1 cellular context compared by ENCODE assay signal in the genomic region with DNA sequence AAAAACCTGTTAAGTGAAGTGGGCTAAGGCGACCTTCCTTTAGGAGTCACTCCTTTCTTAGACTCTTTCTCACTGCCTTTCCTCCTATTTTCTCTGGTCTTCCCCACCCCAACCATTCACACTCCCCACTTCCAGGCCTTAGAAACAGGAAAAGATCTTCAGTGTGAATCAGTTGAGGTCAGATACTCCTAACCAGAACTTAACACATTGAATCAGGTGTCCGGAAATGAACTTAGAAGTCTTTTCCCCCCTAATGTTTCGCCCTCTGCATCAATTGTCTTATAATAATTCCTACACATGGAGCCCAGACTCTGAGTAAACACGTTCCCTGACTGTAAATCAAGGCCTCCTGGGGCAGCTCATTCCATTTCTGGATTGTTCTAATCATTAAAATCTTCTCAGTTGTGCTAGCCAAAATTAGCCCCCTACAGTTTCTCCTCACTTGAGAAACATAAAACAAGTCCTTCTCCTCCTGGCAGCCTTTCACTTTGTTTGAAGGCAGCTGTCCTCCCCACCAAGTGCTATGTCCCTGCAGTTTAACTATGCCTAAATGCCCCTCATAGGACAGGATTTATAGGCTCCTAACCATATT.
TF ChIP-seq lines count a peak whose summit lies in the region.

No MANE protein-coding gene starts in this region.

TF ChIP-seq in IMR-90, 13 proteins besides CTCF, POLR2A, EP300 and RAD21:
- TF ChIP-seq CEBPB (IDR thresholded peaks at IDR 0.05; ENCODE audit: low read depth, low read length) (no peak), BHLHE40 (IDR thresholded peaks at IDR 0.05; ENCODE audit: low read depth, low read length) (no peak), SMC3 (IDR thresholded peaks at IDR 0.05; ENCODE audit: low read depth, low read length) (no peak)
- TF ChIP-seq, protein P1, sequence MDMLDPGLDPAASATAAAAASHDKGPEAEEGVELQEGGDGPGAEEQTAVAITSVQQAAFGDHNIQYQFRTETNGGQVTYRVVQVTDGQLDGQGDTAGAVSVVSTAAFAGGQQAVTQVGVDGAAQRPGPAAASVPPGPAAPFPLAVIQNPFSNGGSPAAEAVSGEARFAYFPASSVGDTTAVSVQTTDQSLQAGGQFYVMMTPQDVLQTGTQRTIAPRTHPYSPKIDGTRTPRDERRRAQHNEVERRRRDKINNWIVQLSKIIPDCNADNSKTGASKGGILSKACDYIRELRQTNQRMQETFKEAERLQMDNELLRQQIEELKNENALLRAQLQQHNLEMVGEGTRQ (IDR thresholded peaks at IDR 0.05; ENCODE audit: low read depth, low read length), result no peak
TF ChIP-seq in IMR-90: peak in this region for 0.
